ENCODE assay signal across 1 cellular context in the genomic region with DNA sequence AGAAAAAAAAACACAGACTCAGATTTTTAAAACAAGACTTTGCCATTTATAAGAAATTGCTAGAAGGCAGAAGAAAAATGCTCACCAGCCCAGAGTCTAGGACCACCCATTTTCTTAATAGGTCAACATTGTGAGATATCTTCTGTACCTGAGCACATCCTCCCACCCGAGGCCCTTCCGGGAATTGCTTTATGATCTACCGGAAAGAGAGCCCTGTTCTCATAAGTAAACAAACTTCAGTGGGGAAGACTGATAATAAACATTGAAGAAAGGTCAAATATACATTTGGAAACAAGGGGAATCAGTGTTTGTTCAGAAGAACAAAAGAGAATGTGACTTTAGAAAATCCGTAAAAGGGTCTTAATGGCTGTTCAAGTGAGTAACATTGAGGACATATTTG.
A peak's percentile ranks its signal among the peaks of the same experiment; 100 is the strongest.
TF ChIP-seq lines count a peak whose summit lies in the region.

No MANE protein-coding gene starts in this region.

TF ChIP-seq in HepG2, 621 proteins besides CTCF, POLR2A, EP300 and RAD21 (continued from another document and continues in another):
- TF ChIP-seq, protein P1, sequence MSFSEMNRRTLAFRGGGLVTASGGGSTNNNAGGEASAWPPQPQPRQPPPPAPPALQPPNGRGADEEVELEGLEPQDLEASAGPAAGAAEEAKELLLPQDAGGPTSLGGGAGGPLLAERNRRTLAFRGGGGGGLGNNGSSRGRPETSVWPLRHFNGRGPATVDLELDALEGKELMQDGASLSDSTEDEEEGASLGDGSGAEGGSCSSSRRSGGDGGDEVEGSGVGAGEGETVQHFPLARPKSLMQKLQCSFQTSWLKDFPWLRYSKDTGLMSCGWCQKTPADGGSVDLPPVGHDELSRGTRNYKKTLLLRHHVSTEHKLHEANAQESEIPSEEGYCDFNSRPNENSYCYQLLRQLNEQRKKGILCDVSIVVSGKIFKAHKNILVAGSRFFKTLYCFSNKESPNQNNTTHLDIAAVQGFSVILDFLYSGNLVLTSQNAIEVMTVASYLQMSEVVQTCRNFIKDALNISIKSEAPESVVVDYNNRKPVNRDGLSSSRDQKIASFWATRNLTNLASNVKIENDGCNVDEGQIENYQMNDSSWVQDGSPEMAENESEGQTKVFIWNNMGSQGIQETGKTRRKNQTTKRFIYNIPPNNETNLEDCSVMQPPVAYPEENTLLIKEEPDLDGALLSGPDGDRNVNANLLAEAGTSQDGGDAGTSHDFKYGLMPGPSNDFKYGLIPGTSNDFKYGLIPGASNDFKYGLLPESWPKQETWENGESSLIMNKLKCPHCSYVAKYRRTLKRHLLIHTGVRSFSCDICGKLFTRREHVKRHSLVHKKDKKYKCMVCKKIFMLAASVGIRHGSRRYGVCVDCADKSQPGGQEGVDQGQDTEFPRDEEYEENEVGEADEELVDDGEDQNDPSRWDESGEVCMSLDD (CRISPR knock-in tag; IDR thresholded peaks at IDR 0.05; ENCODE audit: borderline replicate concordance): no peak
- TF ChIP-seq KMT2A (CRISPR knock-in tag; IDR thresholded peaks at IDR 0.05) (no peak), NR1H2 (CRISPR knock-in tag; IDR thresholded peaks at IDR 0.05; ENCODE audit: borderline replicate concordance, low read depth) (no peak), GATAD1 (CRISPR knock-in tag; IDR thresholded peaks at IDR 0.05) (no peak), PTBP1 (IDR thresholded peaks at IDR 0.05; ENCODE audit: low read depth, low read length, poor library complexity, severe bottlenecking) (no peak), CHD4 (IDR thresholded peaks at IDR 0.05; ENCODE audit: borderline replicate concordance, low read length) (no peak), RARA (CRISPR knock-in tag; IDR thresholded peaks at IDR 0.05) (peak; percentile 92), ZNF878 (CRISPR knock-in tag; IDR thresholded peaks at IDR 0.05) (peak; percentile 76; the same call in 1 of the 2 replicates), ELF3 (CRISPR knock-in tag; IDR thresholded peaks at IDR 0.05) (peak; percentile 92), CBX5 (CRISPR knock-in tag; IDR thresholded peaks at IDR 0.05; ENCODE audit: borderline replicate concordance) (peak; percentile 43; the same call in 1 of the 2 replicates), ZBTB21 (CRISPR knock-in tag; IDR thresholded peaks at IDR 0.05) (no peak), IRF2 (CRISPR knock-in tag; IDR thresholded peaks at IDR 0.05) (peak; percentile 85), ZNF367 (CRISPR knock-in tag; IDR thresholded peaks at IDR 0.05; ENCODE audit: borderline replicate concordance) (no peak), CHD2 (IDR thresholded peaks at IDR 0.05; ENCODE audit: low read depth, low read length) (no peak), GATAD2A (CRISPR knock-in tag; IDR thresholded peaks at IDR 0.05) (peak; percentile 99), ZMYM4 (CRISPR knock-in tag; IDR thresholded peaks at IDR 0.05) (peak; percentile 38; the same call in 1 of the 2 replicates), SETDB1 (CRISPR knock-in tag; IDR thresholded peaks at IDR 0.05; ENCODE audit: borderline replicate concordance) (no peak), NR2F6 (IDR thresholded peaks at IDR 0.05) (peak; percentile 94), NR2F6 (CRISPR knock-in tag; IDR thresholded peaks at IDR 0.05) (peak; percentile 96), ZNF674 (CRISPR knock-in tag; IDR thresholded peaks at IDR 0.05; ENCODE audit: low read depth) (no peak), KLF9 (CRISPR knock-in tag; IDR thresholded peaks at IDR 0.05; ENCODE audit: low read depth) (no peak), KAT8 (CRISPR knock-in tag; IDR thresholded peaks at IDR 0.05) (peak; percentile 84), TSC22D2 (CRISPR knock-in tag; IDR thresholded peaks at IDR 0.05; ENCODE audit: borderline replicate concordance) (no peak), NBN (conservative IDR thresholded peaks at IDR 0.05) (no peak), ZNF296 (CRISPR knock-in tag; conservative IDR thresholded peaks at IDR 0.05) (no peak), ZNF652 (CRISPR knock-in tag; IDR thresholded peaks at IDR 0.05; ENCODE audit: borderline replicate concordance, low read depth) (no peak), SMAD3 (CRISPR knock-in tag; IDR thresholded peaks at IDR 0.05) (peak; percentile 92), FOXK1 (CRISPR knock-in tag; IDR thresholded peaks at IDR 0.05; ENCODE audit: borderline replicate concordance, low read depth) (peak; percentile 92), ZNF841 (CRISPR knock-in tag; IDR thresholded peaks at IDR 0.05; ENCODE audit: borderline replicate concordance) (no peak), KDM3A (CRISPR knock-in tag; IDR thresholded peaks at IDR 0.05; ENCODE audit: low read depth) (no peak; the same call in 1 of the 2 replicates), MEIS2 (CRISPR knock-in tag; IDR thresholded peaks at IDR 0.05) (peak; percentile 48; the same call in 1 of the 2 replicates), DPF2 (CRISPR knock-in tag; IDR thresholded peaks at IDR 0.05; ENCODE audit: borderline replicate concordance, low read depth) (peak; percentile 74; the same call in 1 of the 2 replicates)
- TF ChIP-seq, protein P2, sequence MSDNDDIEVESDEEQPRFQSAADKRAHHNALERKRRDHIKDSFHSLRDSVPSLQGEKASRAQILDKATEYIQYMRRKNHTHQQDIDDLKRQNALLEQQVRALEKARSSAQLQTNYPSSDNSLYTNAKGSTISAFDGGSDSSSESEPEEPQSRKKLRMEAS (IDR thresholded peaks at IDR 0.05): 0 out of 2 replicates have a peak, but pooled peaks have one; percentile 31
- TF ChIP-seq, protein P3, sequence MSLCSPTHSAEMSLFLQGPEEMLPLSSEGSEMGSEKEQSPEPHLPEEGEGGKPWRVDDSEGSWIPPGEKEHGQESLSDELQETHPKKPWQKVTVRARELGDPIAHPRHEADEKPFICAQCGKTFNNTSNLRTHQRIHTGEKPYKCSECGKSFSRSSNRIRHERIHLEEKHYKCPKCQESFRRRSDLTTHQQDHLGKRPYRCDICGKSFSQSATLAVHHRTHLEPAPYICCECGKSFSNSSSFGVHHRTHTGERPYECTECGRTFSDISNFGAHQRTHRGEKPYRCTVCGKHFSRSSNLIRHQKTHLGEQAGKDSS (CRISPR knock-in tag; IDR thresholded peaks at IDR 0.05; ENCODE audit: borderline replicate concordance, low read depth): no peak
- TF ChIP-seq, protein P4, sequence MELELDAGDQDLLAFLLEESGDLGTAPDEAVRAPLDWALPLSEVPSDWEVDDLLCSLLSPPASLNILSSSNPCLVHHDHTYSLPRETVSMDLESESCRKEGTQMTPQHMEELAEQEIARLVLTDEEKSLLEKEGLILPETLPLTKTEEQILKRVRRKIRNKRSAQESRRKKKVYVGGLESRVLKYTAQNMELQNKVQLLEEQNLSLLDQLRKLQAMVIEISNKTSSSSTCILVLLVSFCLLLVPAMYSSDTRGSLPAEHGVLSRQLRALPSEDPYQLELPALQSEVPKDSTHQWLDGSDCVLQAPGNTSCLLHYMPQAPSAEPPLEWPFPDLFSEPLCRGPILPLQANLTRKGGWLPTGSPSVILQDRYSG (CRISPR knock-in tag; IDR thresholded peaks at IDR 0.05): no peak
- TF ChIP-seq, protein P5, sequence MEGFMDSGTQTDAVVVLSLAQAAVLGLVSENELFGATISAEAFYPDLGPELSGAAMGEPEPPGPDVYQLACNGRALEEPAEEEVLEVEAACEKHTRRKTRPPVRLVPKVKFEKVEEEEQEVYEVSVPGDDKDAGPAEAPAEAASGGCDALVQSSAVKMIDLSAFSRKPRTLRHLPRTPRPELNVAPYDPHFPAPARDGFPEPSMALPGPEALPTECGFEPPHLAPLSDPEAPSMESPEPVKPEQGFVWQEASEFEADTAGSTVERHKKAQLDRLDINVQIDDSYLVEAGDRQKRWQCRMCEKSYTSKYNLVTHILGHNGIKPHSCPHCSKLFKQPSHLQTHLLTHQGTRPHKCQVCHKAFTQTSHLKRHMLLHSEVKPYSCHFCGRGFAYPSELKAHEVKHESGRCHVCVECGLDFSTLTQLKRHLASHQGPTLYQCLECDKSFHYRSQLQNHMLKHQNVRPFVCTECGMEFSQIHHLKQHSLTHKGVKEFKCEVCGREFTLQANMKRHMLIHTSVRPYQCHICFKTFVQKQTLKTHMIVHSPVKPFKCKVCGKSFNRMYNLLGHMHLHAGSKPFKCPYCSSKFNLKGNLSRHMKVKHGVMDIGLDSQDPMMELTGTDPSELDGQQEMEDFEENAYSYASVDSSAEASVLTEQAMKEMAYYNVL (CRISPR knock-in tag; IDR thresholded peaks at IDR 0.05; ENCODE audit: borderline replicate concordance): peak; percentile 56; the same call in 1 of the 2 replicates
- TF ChIP-seq, protein P6, sequence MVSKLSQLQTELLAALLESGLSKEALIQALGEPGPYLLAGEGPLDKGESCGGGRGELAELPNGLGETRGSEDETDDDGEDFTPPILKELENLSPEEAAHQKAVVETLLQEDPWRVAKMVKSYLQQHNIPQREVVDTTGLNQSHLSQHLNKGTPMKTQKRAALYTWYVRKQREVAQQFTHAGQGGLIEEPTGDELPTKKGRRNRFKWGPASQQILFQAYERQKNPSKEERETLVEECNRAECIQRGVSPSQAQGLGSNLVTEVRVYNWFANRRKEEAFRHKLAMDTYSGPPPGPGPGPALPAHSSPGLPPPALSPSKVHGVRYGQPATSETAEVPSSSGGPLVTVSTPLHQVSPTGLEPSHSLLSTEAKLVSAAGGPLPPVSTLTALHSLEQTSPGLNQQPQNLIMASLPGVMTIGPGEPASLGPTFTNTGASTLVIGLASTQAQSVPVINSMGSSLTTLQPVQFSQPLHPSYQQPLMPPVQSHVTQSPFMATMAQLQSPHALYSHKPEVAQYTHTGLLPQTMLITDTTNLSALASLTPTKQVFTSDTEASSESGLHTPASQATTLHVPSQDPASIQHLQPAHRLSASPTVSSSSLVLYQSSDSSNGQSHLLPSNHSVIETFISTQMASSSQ (IDR thresholded peaks at IDR 0.05; ENCODE audit: low read depth): peak; percentile 67; the same call in 1 of the 2 replicates
- TF ChIP-seq, protein P6 (CRISPR knock-in tag; IDR thresholded peaks at IDR 0.05; ENCODE audit: borderline replicate concordance): peak; percentile 81; the same call in 1 of the 2 replicates
- TF ChIP-seq, protein P7, sequence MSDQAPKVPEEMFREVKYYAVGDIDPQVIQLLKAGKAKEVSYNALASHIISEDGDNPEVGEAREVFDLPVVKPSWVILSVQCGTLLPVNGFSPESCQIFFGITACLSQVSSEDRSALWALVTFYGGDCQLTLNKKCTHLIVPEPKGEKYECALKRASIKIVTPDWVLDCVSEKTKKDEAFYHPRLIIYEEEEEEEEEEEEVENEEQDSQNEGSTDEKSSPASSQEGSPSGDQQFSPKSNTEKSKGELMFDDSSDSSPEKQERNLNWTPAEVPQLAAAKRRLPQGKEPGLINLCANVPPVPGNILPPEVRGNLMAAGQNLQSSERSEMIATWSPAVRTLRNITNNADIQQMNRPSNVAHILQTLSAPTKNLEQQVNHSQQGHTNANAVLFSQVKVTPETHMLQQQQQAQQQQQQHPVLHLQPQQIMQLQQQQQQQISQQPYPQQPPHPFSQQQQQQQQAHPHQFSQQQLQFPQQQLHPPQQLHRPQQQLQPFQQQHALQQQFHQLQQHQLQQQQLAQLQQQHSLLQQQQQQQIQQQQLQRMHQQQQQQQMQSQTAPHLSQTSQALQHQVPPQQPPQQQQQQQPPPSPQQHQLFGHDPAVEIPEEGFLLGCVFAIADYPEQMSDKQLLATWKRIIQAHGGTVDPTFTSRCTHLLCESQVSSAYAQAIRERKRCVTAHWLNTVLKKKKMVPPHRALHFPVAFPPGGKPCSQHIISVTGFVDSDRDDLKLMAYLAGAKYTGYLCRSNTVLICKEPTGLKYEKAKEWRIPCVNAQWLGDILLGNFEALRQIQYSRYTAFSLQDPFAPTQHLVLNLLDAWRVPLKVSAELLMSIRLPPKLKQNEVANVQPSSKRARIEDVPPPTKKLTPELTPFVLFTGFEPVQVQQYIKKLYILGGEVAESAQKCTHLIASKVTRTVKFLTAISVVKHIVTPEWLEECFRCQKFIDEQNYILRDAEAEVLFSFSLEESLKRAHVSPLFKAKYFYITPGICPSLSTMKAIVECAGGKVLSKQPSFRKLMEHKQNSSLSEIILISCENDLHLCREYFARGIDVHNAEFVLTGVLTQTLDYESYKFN (CRISPR knock-in tag; conservative IDR thresholded peaks at IDR 0.05): peak; percentile 87
- TF ChIP-seq, protein P8, sequence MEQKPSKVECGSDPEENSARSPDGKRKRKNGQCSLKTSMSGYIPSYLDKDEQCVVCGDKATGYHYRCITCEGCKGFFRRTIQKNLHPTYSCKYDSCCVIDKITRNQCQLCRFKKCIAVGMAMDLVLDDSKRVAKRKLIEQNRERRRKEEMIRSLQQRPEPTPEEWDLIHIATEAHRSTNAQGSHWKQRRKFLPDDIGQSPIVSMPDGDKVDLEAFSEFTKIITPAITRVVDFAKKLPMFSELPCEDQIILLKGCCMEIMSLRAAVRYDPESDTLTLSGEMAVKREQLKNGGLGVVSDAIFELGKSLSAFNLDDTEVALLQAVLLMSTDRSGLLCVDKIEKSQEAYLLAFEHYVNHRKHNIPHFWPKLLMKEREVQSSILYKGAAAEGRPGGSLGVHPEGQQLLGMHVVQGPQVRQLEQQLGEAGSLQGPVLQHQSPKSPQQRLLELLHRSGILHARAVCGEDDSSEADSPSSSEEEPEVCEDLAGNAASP (CRISPR knock-in tag; IDR thresholded peaks at IDR 0.05; ENCODE audit: borderline replicate concordance): peak; percentile 79; the same call in 1 of the 2 replicates
- TF ChIP-seq, protein P9, sequence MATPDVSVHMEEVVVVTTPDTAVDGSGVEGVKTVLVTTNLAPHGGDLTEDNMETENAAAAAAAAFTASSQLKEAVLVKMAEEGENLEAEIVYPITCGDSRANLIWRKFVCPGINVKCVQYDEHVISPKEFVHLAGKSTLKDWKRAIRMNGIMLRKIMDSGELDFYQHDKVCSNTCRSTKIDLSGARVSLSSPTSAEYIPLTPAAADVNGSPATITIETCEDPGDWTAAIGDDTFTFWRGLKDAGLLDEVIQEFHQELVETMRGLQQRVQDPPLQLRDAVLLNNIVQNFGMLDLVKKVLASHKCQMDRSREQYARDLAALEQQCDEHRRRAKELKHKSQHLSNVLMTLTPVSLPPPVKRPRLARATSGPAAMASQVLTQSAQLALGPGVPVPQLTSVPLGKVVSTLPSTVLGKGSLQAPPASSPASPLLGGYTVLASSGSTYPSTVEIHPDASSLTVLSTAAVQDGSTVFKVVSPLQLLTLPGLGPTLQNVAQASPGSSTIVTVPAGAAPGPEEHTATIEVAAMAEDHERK (CRISPR knock-in tag; IDR thresholded peaks at IDR 0.05; ENCODE audit: low read depth): no peak
- TF ChIP-seq, protein P10, sequence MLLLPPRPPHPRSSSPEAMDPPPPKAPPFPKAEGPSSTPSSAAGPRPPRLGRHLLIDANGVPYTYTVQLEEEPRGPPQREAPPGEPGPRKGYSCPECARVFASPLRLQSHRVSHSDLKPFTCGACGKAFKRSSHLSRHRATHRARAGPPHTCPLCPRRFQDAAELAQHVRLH (CRISPR knock-in tag; IDR thresholded peaks at IDR 0.05; ENCODE audit: borderline replicate concordance, low read depth): peak; percentile 32; the same call in 1 of the 2 replicates
